Comparison of ENCODE assay signal across 27 cellular contexts in the genomic region with DNA sequence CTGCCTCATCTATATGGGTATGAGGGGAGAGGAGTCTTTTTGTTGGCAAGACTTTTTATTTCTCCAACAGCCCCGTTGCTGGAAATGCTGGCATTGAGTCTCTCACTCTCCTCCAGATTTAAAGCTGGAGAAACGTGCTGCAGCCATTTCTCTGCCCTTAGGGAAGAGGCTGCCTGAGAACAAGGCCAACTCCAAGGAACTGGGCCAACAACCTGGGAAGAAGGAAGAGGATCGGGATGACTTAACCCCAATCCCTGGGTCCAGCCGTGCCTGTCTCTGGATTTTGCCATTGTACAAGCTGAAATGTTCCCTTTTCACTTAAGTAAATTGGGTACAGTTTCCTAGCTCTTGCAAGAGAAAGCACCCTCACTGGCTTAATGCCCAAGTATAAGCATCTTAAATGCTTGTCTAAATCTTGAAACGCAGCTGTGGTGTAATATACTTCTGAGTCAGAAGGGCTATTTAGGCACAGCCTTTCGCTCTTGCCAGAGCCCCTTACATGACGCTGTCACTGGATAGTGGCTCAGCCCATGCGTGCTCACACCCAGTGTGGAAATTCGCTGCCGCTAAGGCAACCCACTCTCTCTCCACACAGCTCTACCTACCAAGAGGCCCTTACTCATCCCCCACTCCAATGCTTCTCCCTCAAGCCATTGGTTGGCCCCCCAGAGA. TPM values are rescaled to one million over a fixed set of nuclear protein-coding genes. Genes with fewer than 3 reads are reported as not detected.
DNase-seq lines count a peak whose midpoint lies in the region; ATAC-seq and TF ChIP-seq lines count a peak whose summit lies in the region.
"Had no signal": no experiment of that assay in that cellular context is flagged by ENCODE, and none has a peak within 500 bp of the region (broad histone marks: within the 10 kb centered on the region; RNA-seq: fewer than 3 reads in every experiment).

No MANE protein-coding gene starts in this region.

- DNase-seq in Right ventricle myocardium inferior (ENCODE audit: missing footprints) (no peak), left ventricle myocardium inferior (no peak), vagina (ENCODE audit: extremely low spot score in 2 of 2) (no peak), SW480 (ENCODE audit: low spot score) (no peak)
- DNase-seq in natural killer cell treated with Interleukin-12 subunit alpha and Interleukin-12 subunit beta and Interleukin-15 and Interleukin-18, amount 100 ng/mL, for 72 hours (ENCODE audit: low spot score) = no peak
- DNase-seq: activated CD4-positive, alpha-beta T cell treated with anti-CD3 and anti-CD28 coated beads for 4 hours; AML-193; CD4-positive, CD25-positive, alpha-beta regulatory T cell; colonic mucosa; effector CD8-positive, alpha-beta T cell; hypothalamus; left cardiac atrium; NCI-H1105; NCI-H187 treated with DMSO at 0.1 percent for 48 hours; NCI-H526; pancreas; retina; SIG-M5; small intestine; stimulated activated naive CD4-positive, alpha-beta T cell had no signal

- H3K36me3 Mint-ChIP-seq in brain = no peaks in the 10 kb centered on the region
- no peaks in the 10 kb centered on the region for H3K36me3 Mint-ChIP-seq in natural killer cell treated with Interleukin-12 subunit alpha and Interleukin-12 subunit beta and Interleukin-15 and Interleukin-18, amount 100 ng/mL, for 72 hours
- H3K36me3 Mint-ChIP-seq: activated naive CD4-positive, alpha-beta T cell treated with anti-CD3 and anti-CD28 coated beads, Interleukin-2, amount 50 U/mL, for 24 hours; CD4-positive, CD25-positive, alpha-beta regulatory T cell had no signal

- WGBS in gastroesophageal sphincter (ENCODE audit: low coverage in 1 of 2), 2 donors = 45 to 66% methylated on average over 6 to 9 of the region's 10 CpGs

- peak; percentile 64 for ATAC-seq in Right ventricle myocardium inferior
- ATAC-seq in gastroesophageal sphincter = peak; percentile 65
- ATAC-seq in GM18519 (IDR thresholded peaks at IDR 0.05; ENCODE audit: low FRiP score, unreplicated experiment) = no peak
- ATAC-seq in natural killer cell treated with Interleukin-12 subunit alpha and Interleukin-12 subunit beta and Interleukin-15 and Interleukin-18, amount 100 ng/mL, for 72 hours = no peak

- no peaks in the 10 kb centered on the region for H3K9me3 ChIP-seq in left ventricle myocardium inferior (replicated peaks)
- no peaks in the 10 kb centered on the region for H3K9me3 ChIP-seq in gastroesophageal sphincter
- no peaks in the 10 kb centered on the region for H3K9me3 ChIP-seq in vagina
- H3K9me3 ChIP-seq: colonic mucosa, pancreas had no signal

- TF ChIP-seq CTCF in left ventricle myocardium inferior (IDR thresholded peaks at IDR 0.05; ENCODE audit: borderline replicate concordance) (no peak), brain (conservative IDR thresholded peaks at IDR 0.05) (no peak), gastroesophageal sphincter (IDR thresholded peaks at IDR 0.05) (no peak), vagina (IDR thresholded peaks at IDR 0.05) (no peak)

- intact Hi-C loops in Right ventricle myocardium inferior (cut with DNase I) = no loop called here
- intact Hi-C loops in left ventricle myocardium inferior (cut with micrococcal nuclease) = no loop called here
- intact Hi-C loops in vagina (cut with DNase I) = no loop called here

- H3K27ac ChIP-seq in left ventricle myocardium inferior (replicated peaks) (no peak overlapping the region), gastroesophageal sphincter (no peak overlapping the region), vagina (peak overlapping the region; percentile 27)
- H3K27ac ChIP-seq: colonic mucosa, epithelial cell of prostate, pancreas had no signal

- TF ChIP-seq EP300 in gastroesophageal sphincter (IDR thresholded peaks at IDR 0.05) = no peak

- H3K36me3 ChIP-seq in left ventricle myocardium inferior (no peaks in the 10 kb centered on the region), gastroesophageal sphincter (no peaks in the 10 kb centered on the region), vagina (no peaks in the 10 kb centered on the region)
- H3K36me3 ChIP-seq: colonic mucosa, pancreas had no signal

- no peak overlapping the region for H3K4me3 ChIP-seq in left ventricle myocardium inferior
- no peak overlapping the region for H3K4me3 ChIP-seq in gastroesophageal sphincter
- H3K4me3 ChIP-seq in vagina = no peak overlapping the region
- H3K4me3 ChIP-seq: colonic mucosa, pancreas had no signal

- no peaks in the 10 kb centered on the region for H3K9me3 Mint-ChIP-seq in brain
- H3K9me3 Mint-ChIP-seq in natural killer cell treated with Interleukin-12 subunit alpha and Interleukin-12 subunit beta and Interleukin-15 and Interleukin-18, amount 100 ng/mL, for 72 hours = no peaks in the 10 kb centered on the region
- H3K9me3 Mint-ChIP-seq: activated naive CD4-positive, alpha-beta T cell treated with anti-CD3 and anti-CD28 coated beads, Interleukin-2, amount 50 U/mL, for 24 hours; activated T-helper 2 cell treated with anti-CD3 and anti-CD28 coated beads, Interferon-gamma antibody, Interleukin-2, Interleukin-4, amounts not matched to agents 10 μg/mL and 5 μg/mL and 100 μg/mL, durations not matched to agents 14 hours and 24 hours and 36 hours; CD4-positive, CD25-positive, alpha-beta regulatory T cell; T-helper 2 cell treated with Interferon-gamma antibody and Interleukin-4, amounts not matched to agents 5 μg/mL and 100 μg/mL, for 36 hours had no signal

- H3K4me3 Mint-ChIP-seq in brain = no peak overlapping the region
- no peak overlapping the region for H3K4me3 Mint-ChIP-seq in natural killer cell treated with Interleukin-12 subunit alpha and Interleukin-12 subunit beta and Interleukin-15 and Interleukin-18, amount 100 ng/mL, for 72 hours
- H3K4me3 Mint-ChIP-seq: activated naive CD4-positive, alpha-beta T cell treated with anti-CD3 and anti-CD28 coated beads, Interleukin-2, amount 50 U/mL, for 24 hours; CD4-positive, CD25-positive, alpha-beta regulatory T cell; T-helper 2 cell treated with Interferon-gamma antibody and Interleukin-4, amounts not matched to agents 5 μg/mL and 100 μg/mL, for 36 hours had no signal

- peaks cover 38% of the 10 kb centered on the region for H3K4me1 Mint-ChIP-seq in brain
- H3K4me1 Mint-ChIP-seq in natural killer cell treated with Interleukin-12 subunit alpha and Interleukin-12 subunit beta and Interleukin-15 and Interleukin-18, amount 100 ng/mL, for 72 hours (ENCODE audit: low read depth in 2 of 2) = peaks cover 6 to 7% of the 10 kb centered on the region in 2 donors

- H3K27ac Mint-ChIP-seq in brain = peak overlapping the region in 4 of 5 experiments; percentile 9 to 94 (median 54)
- H3K27ac Mint-ChIP-seq in natural killer cell treated with Interleukin-12 subunit alpha and Interleukin-12 subunit beta and Interleukin-15 and Interleukin-18, amount 100 ng/mL, for 72 hours = no peak overlapping the region
- H3K27ac Mint-ChIP-seq: activated naive CD4-positive, alpha-beta T cell treated with anti-CD3 and anti-CD28 coated beads, Interleukin-2, amount 50 U/mL, for 24 hours; activated T-helper 2 cell treated with anti-CD3 and anti-CD28 coated beads, Interferon-gamma antibody, Interleukin-2, Interleukin-4, amounts not matched to agents 10 μg/mL and 5 μg/mL and 100 μg/mL, durations not matched to agents 14 hours and 24 hours and 36 hours; CD4-positive, CD25-positive, alpha-beta regulatory T cell; T-helper 2 cell treated with Interferon-gamma antibody and Interleukin-4, amounts not matched to agents 5 μg/mL and 100 μg/mL, for 36 hours had no signal

- TF ChIP-seq POLR2A in gastroesophageal sphincter (IDR thresholded peaks at IDR 0.05) (no peak), vagina (IDR thresholded peaks at IDR 0.05) (no peak)

- H3K27me3 ChIP-seq in left ventricle myocardium inferior (ENCODE audit: low read depth) = peaks cover 32% of the 10 kb centered on the region
- H3K27me3 ChIP-seq in gastroesophageal sphincter = peaks cover 10% of the 10 kb centered on the region
- H3K27me3 ChIP-seq in vagina = no peaks in the 10 kb centered on the region
- H3K27me3 ChIP-seq: colonic mucosa, pancreas had no signal

- H3K4me1 ChIP-seq in left ventricle myocardium inferior (no peaks in the 10 kb centered on the region), gastroesophageal sphincter (no peaks in the 10 kb centered on the region), vagina (peaks cover 14% of the 10 kb centered on the region)
- H3K4me1 ChIP-seq: colonic mucosa, pancreas had no signal

- peaks cover 19% of the 10 kb centered on the region for H3K27me3 Mint-ChIP-seq in brain
- peaks cover 0 to 6% of the 10 kb centered on the region in 2 donors for H3K27me3 Mint-ChIP-seq in natural killer cell treated with Interleukin-12 subunit alpha and Interleukin-12 subunit beta and Interleukin-15 and Interleukin-18, amount 100 ng/mL, for 72 hours

RNA-seq across cellular contexts. Expression of a gene that starts 24.1 kb away (rescaled TPM):
- 168 TPM for total RNA-seq in Right ventricle myocardium inferior
- total RNA-seq in left ventricle myocardium inferior = 161 TPM
- 87.3 TPM for polyA plus RNA-seq in brain (ENCODE audit: insufficient read depth, low read depth, low replicate concordance)
- 10 to 100 TPM; 34.7 to 40.6 (median 37.7) TPM for total RNA-seq in gastroesophageal sphincter
- 27.0 TPM for total RNA-seq in vagina
- total RNA-seq in natural killer cell treated with Interleukin-12 subunit alpha and Interleukin-12 subunit beta and Interleukin-15 and Interleukin-18, amount 100 ng/mL, for 72 hours = 10 to 100 TPM; 27.3 to 33.6 TPM

Comparison
In these comparisons a context has a peak if more than half of its experiments do, and no peak if none do; other contexts are left out.
1. ATAC-seq: peak in Right ventricle myocardium inferior (single experiment) and gastroesophageal sphincter (single experiment); none in GM18519 (single experiment) and natural killer cell treated with Interleukin-12 subunit alpha and Interleukin-12 subunit beta and Interleukin-15 and Interleukin-18, amount 100 ng/mL, for 72 hours (0 of 2).
2. H3K27ac Mint-ChIP-seq: peak in brain (4 of 5); none in natural killer cell treated with Interleukin-12 subunit alpha and Interleukin-12 subunit beta and Interleukin-15 and Interleukin-18, amount 100 ng/mL, for 72 hours (0 of 2).